Comparison of ENCODE assay signal across 8 cellular contexts in the genomic region with DNA sequence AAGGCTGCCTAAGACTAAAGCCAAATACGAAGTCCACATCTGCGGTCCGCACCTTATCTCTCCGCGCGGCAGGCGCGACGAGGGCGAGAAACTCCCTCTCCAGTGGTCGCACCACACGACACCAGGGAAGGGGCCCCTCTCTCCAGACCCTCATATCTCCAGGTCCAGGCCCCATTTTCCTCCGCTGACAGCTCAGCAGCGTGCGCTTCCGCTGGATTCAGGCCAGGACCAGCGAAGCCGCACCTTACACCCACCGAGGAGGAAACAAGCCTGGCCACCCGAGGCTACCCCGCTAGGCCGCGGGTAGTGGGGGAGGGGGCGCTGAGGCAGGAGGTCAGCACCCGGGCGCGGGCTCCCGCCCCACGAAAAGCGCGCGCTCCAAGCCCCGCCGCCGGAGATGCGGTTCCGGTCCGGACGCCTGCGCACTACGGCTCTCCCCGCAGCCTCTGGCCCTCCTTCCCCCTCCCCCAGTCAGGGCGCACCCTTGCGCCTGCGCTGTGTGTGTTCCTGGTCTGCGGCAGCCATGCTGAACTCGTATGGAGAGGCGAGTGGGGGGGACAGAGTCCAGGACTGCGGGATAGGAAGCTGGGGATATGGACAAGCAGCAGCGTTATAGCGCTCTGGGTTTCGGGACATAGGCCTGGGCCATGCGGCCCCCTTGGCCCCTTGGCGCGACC. TPM values are rescaled to one million over a fixed set of nuclear protein-coding genes. Genes with fewer than 3 reads are reported as not detected.
DNase-seq lines count a peak whose midpoint lies in the region; ATAC-seq and TF ChIP-seq lines count a peak whose summit lies in the region.

A gene (plus strand): TSS at position 502 of the 677 bp plus-strand sequence. CDS start 4,305 bp downstream, outside the sequence.

- DNase-seq in EH (ENCODE audit: low read depth): peak; percentile 97
- peak; percentile 81 for DNase-seq in HFF-Myc (ENCODE audit: extremely low read depth, low read depth)
- peak; percentile 90 for DNase-seq in NCI-H1092 (lab: John Stamatoyannopoulos, UW)
- DNase-seq in SKM-1 (lab: John Stamatoyannopoulos, UW; ENCODE audit: unreplicated experiment): peak; percentile 83
- peak; percentile 96 to 99 for DNase-seq in activated naive CD4-positive, alpha-beta T cell treated with anti-CD3 and anti-CD28 coated beads, Interleukin-2, amount 50 U/mL, for 72 hours (ENCODE audit: low spot score in 2 of 2)
- no peak for DNase-seq in glomerular endothelial cell (ENCODE audit: extremely low read depth, low read depth, low spot score)
- DNase-seq in omental fat pad (ENCODE audit: low spot score): peak; percentile 65

- peaks cover 43 to 49% of the 10 kb centered on the region in 2 donors for H3K36me3 Mint-ChIP-seq in activated naive CD4-positive, alpha-beta T cell treated with anti-CD3 and anti-CD28 coated beads, Interleukin-2, amount 50 U/mL, for 72 hours

- peak within 1 kb of the TSS; percentile 58 for H3K4me3 ChIP-seq in HFF-Myc (replicated peaks; ENCODE audit: low read depth, low read length)

- H3K9me3 Mint-ChIP-seq in activated naive CD4-positive, alpha-beta T cell treated with anti-CD3 and anti-CD28 coated beads, Interleukin-2, amount 50 U/mL, for 72 hours: no peaks in the 10 kb centered on the region

- ATAC-seq in activated naive CD4-positive, alpha-beta T cell treated with anti-CD3 and anti-CD28 coated beads, Interleukin-2, amount 50 U/mL, for 72 hours: peak; percentile 46 to 47
- ATAC-seq in omental fat pad (ENCODE audit: low FRiP score): peak; percentile 72

- H3K27ac Mint-ChIP-seq in activated naive CD4-positive, alpha-beta T cell treated with anti-CD3 and anti-CD28 coated beads, Interleukin-2, amount 50 U/mL, for 72 hours: peak within 1 kb of the TSS; percentile 97 to 99

- TF ChIP-seq CTCF in HFF-Myc (IDR thresholded peaks at IDR 0.05; ENCODE audit: low read depth, low read length, missing control alignments): no peak
- no peak for TF ChIP-seq CTCF in omental fat pad (IDR thresholded peaks at IDR 0.05)

- peak within 1 kb of the TSS; percentile 100 for H3K27ac ChIP-seq in temporal lobe (ENCODE audit: low read depth, low read length)

RNA-seq across cellular contexts. Expression of the gene that starts here (rescaled TPM):
- total RNA-seq in activated naive CD4-positive, alpha-beta T cell treated with anti-CD3 and anti-CD28 coated beads, Interleukin-2, amount 50 U/mL, for 72 hours: 100 to 1,000 TPM; 216 to 254 TPM
- total RNA-seq in glomerular endothelial cell (116 and 138 TPM in 2 replicates), omental fat pad (100 to 1,000 TPM; 133 to 257 (median 154) TPM), temporal lobe (68.6 TPM)
